In the genomic region with DNA sequence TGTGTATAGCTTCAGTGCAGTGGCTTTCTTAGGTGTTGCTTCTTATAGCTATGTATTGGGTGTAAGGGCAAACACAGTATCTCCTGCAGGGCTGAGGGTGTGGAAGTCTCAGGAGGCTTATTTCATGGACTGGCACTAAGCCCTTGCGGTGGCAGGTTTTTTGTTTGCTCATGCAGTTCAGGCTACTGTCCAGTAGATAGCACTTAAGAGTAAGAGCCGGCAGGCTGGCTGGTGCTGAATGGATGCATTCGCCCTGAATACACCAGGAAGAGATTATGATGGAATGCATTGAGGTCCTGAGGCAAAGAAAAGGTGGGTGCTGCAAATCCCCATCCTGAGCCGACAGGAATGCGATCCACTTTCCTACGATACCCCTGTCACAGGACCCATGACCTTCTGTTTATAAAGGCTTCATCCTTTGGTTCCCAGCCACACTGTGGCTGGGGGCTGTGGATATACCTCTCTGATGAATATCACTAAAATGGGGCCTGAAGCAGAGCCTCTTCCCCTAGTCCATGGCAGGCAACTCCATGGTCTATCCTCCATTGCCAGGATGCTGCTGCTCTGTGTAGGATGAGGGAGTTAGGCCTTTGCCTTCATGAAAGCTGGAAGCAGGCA, we compare ENCODE assay signal across 9 cellular contexts. TPM values are rescaled to one million over a fixed set of nuclear protein-coding genes. Genes with fewer than 3 reads are reported as not detected.
A peak's percentile ranks its signal among the peaks of the same experiment; 100 is the strongest.
DNase-seq lines count a peak whose midpoint lies in the region; ATAC-seq, FAIRE-seq and TF ChIP-seq lines count a peak whose summit lies in the region.
"Had no signal": no experiment of that assay in that cellular context is flagged by ENCODE, and none has a peak within 500 bp of the region (broad histone marks: within the 10 kb centered on the region; RNA-seq: fewer than 3 reads in every experiment).

No MANE protein-coding gene starts in this region.

- no peak overlapping the region for H3K27ac Mint-ChIP-seq in stimulated activated effector memory CD8-positive, alpha-beta T cell treated with anti-CD3 and anti-CD28 coated beads, Interleukin-12 subunit alpha, Interleukin-12 subunit beta, amount 100 ng/mL, for 72 hours

- H3K9me3 Mint-ChIP-seq in stimulated activated effector memory CD8-positive, alpha-beta T cell treated with anti-CD3 and anti-CD28 coated beads, Interleukin-12 subunit alpha, Interleukin-12 subunit beta, amount 100 ng/mL, for 72 hours: no peaks in the 10 kb centered on the region

- no peaks in the 10 kb centered on the region for H3K36me3 Mint-ChIP-seq in stimulated activated effector memory CD8-positive, alpha-beta T cell treated with anti-CD3 and anti-CD28 coated beads, Interleukin-12 subunit alpha, Interleukin-12 subunit beta, amount 100 ng/mL, for 72 hours

- no peaks in the 10 kb centered on the region for H3K9me1 ChIP-seq in endothelial cell of umbilical vein (replicated peaks; ENCODE audit: control insufficient read depth, extremely low read depth, insufficient read depth, low read length)

- dilution Hi-C loops in endothelial cell of umbilical vein (cut with MboI; ENCODE audit: extremely low pct_ligation_motif_present, low sequenced_read_pairs): no loop called here

- H3K9ac ChIP-seq in endothelial cell of umbilical vein (replicated peaks; ENCODE audit: extremely low read depth, insufficient read depth, low read length): no peak overlapping the region

- no peak overlapping the region for H2AFZ ChIP-seq in endothelial cell of umbilical vein (ENCODE audit: low read depth, low read length)

- no peaks in the 10 kb centered on the region for H3K4me1 ChIP-seq in endothelial cell of umbilical vein (ENCODE audit: control insufficient read depth, extremely low read depth, insufficient read depth, low read length)

- peaks cover 3 to 5% of the 10 kb centered on the region in 2 experiments for H3K27me3 ChIP-seq in endothelial cell of umbilical vein (ENCODE audit: control insufficient read depth in 2 of 2, insufficient read depth in 2 of 2, low read length in 2 of 2)

- H3K9me3 ChIP-seq in endothelial cell of umbilical vein (replicated peaks; ENCODE audit: control insufficient read depth, insufficient read depth, low read length): no peaks in the 10 kb centered on the region

- H3K4me1 Mint-ChIP-seq in stimulated activated effector memory CD8-positive, alpha-beta T cell treated with anti-CD3 and anti-CD28 coated beads, Interleukin-12 subunit alpha, Interleukin-12 subunit beta, amount 100 ng/mL, for 72 hours: no peaks in the 10 kb centered on the region

- POLR2A ChIA-PET in endothelial cell of umbilical vein (lab: Charles Lee): no interaction called here

- H3K4me3 Mint-ChIP-seq in stimulated activated effector memory CD8-positive, alpha-beta T cell treated with anti-CD3 and anti-CD28 coated beads, Interleukin-12 subunit alpha, Interleukin-12 subunit beta, amount 100 ng/mL, for 72 hours: no peak overlapping the region

- H4K20me1 ChIP-seq in endothelial cell of umbilical vein (replicated peaks; ENCODE audit: control insufficient read depth, extremely low read depth, insufficient read depth, low read length): no peaks in the 10 kb centered on the region

- TF ChIP-seq POLR2A in endothelial cell of umbilical vein (IDR thresholded peaks at IDR 0.05; ENCODE audit: low read depth, low read length): no peak

- H3K27ac ChIP-seq in endothelial cell of umbilical vein (ENCODE audit: insufficient read depth, low read depth, low read length): no peak overlapping the region

- H3K4me2 ChIP-seq in endothelial cell of umbilical vein (ENCODE audit: insufficient read depth, low read length): no peak overlapping the region

- DNase-seq in activated CD4-positive, alpha-beta T cell treated with anti-CD3 and anti-CD28 coated beads for 1 hour: peak; percentile 1
- DNase-seq in activated CD4-positive, alpha-beta T cell treated with anti-CD3 and anti-CD28 coated beads for 4 hours: no peak
- DNase-seq in NCI-H82 treated with DMSO at 0.1 percent for 48 hours (lab: John Stamatoyannopoulos, UW; ENCODE audit: unreplicated experiment) (peak; percentile 1), endothelial cell of umbilical vein (ENCODE audit: low read depth, low spot score) (peak; percentile 45), non-pigmented ciliary epithelial cell (ENCODE audit: low read depth) (peak; percentile 55), AML-193 (lab: John Stamatoyannopoulos, UW) (no peak)
- no peak for DNase-seq in stimulated activated effector memory CD8-positive, alpha-beta T cell treated with anti-CD3 and anti-CD28 coated beads, Interleukin-12 subunit alpha, Interleukin-12 subunit beta, amount 100 ng/mL, for 72 hours (ENCODE audit: low spot score in 2 of 2)

- no peaks in the 10 kb centered on the region for H3K36me3 ChIP-seq in endothelial cell of umbilical vein (ENCODE audit: control insufficient read depth in 2 of 2, extremely low read depth in 1 of 2, insufficient read depth in 2 of 2, low read length in 2 of 2)

- FAIRE-seq in endothelial cell of umbilical vein (lab: Jason Lieb, UNC): no peak
- FAIRE-seq: G401.6 had no signal

- no TSS peak for BruUV-seq in endothelial cell of umbilical vein (replicated peaks; lab: Mats Ljungman, UMichigan)

- ATAC-seq in GM19324 (IDR thresholded peaks at IDR 0.05; ENCODE audit: low FRiP score, unreplicated experiment): no peak
- no peak for ATAC-seq in stimulated activated effector memory CD8-positive, alpha-beta T cell treated with anti-CD3 and anti-CD28 coated beads, Interleukin-12 subunit alpha, Interleukin-12 subunit beta, amount 100 ng/mL, for 72 hours

- CTCF ChIA-PET in endothelial cell of umbilical vein (lab: Charles Lee): interaction anchor here (0.8 to 2.5 kb wide), 5 partner anchors 17 to 77 kb away, joined by 3 to 8 read pairs (median 6); partner anchors contain the start of gene ZNF488

- H3K4me3 ChIP-seq in endothelial cell of umbilical vein (replicated peaks in 1 of 3; ENCODE audit: insufficient read depth in 1 of 3, low read depth in 1 of 3, low read length in 3 of 3): no peak overlapping the region

- TF ChIP-seq CTCF in endothelial cell of umbilical vein (IDR thresholded peaks at IDR 0.05; ENCODE audit: extremely low read depth in 1 of 2, insufficient read depth in 1 of 2, low read depth in 1 of 2, low read length in 2 of 2): peak; percentile 19 to 61

- intact Hi-C loops in endothelial cell of umbilical vein (cut with micrococcal nuclease): no loop called here

- H3K79me2 ChIP-seq in endothelial cell of umbilical vein (ENCODE audit: control insufficient read depth, insufficient read depth, low read length): no peaks in the 10 kb centered on the region

TF ChIP-seq in endothelial cell of umbilical vein, 7 proteins besides CTCF, POLR2A, EP300 and RAD21:
- no peak for TF ChIP-seq EZH2 (IDR thresholded peaks at IDR 0.05; ENCODE audit: borderline replicate concordance, low read depth, low read length, severe bottlenecking)
- no peak for TF ChIP-seq MYC (IDR thresholded peaks at IDR 0.05; ENCODE audit: low read depth, low read length)
- TF ChIP-seq POLR2AphosphoS5 (IDR thresholded peaks at IDR 0.05; ENCODE audit: insufficient read depth, low read depth, low read length): no peak
- no peak for TF ChIP-seq JUN (IDR thresholded peaks at IDR 0.05; ENCODE audit: borderline replicate concordance, insufficient read depth, insufficient read length, low read depth)
- TF ChIP-seq FOS (IDR thresholded peaks at IDR 0.05; ENCODE audit: borderline replicate concordance, insufficient read depth, low read length): no peak
- no peak for TF ChIP-seq GATA2 (IDR thresholded peaks at IDR 0.05; ENCODE audit: insufficient read depth, insufficient read length, low read depth, low read length)
- no peak for TF ChIP-seq MAX (IDR thresholded peaks at IDR 0.05; ENCODE audit: insufficient read depth, insufficient read length)

RNA-seq across cellular contexts. Expression of gene ANXA8, which starts 44.9 kb away (rescaled TPM):
- not detected in 2 replicates for total RNA-seq in endothelial cell of umbilical vein
- not detected in 2 replicates for polyA plus RNA-seq in endothelial cell of umbilical vein
- not detected in 2 replicates for polyA plus RNA-seq in endothelial cell of umbilical vein (2011; cell fraction: cytosol; rRNA removed)
- 0.13 TPM in 1 of 2 replicates, not detected in the other for polyA plus RNA-seq in endothelial cell of umbilical vein (2011; cell fraction: nucleus; rRNA removed)
- polyA plus RNA-seq in endothelial cell of umbilical vein (2012): not detected in 2 replicates
- not detected in 2 replicates for polyA minus RNA-seq in endothelial cell of umbilical vein
- polyA minus RNA-seq in endothelial cell of umbilical vein (2011; cell fraction: cytosol; rRNA and poly(A)+ RNA removed): 14.8 TPM
- polyA minus RNA-seq in endothelial cell of umbilical vein (2011; cell fraction: nucleus; rRNA and poly(A)+ RNA removed): 0.19 TPM in 1 of 2 replicates, not detected in the other

RNA-seq across cellular contexts. Expression of gene FAM25G, which starts 52.5 kb away (rescaled TPM):
- not detected in 2 replicates for total RNA-seq in endothelial cell of umbilical vein
- not detected in 2 replicates for polyA plus RNA-seq in endothelial cell of umbilical vein
- polyA plus RNA-seq in endothelial cell of umbilical vein (2011; cell fraction: cytosol; rRNA removed): not detected in 2 replicates
- not detected in 2 replicates for polyA plus RNA-seq in endothelial cell of umbilical vein (2011; cell fraction: nucleus; rRNA removed)
- polyA plus RNA-seq in endothelial cell of umbilical vein (2012): not detected in 2 replicates
- not detected in 2 replicates for polyA minus RNA-seq in endothelial cell of umbilical vein
- not detected for polyA minus RNA-seq in endothelial cell of umbilical vein (2011; cell fraction: cytosol; rRNA and poly(A)+ RNA removed)
- polyA minus RNA-seq in endothelial cell of umbilical vein (2011; cell fraction: nucleus; rRNA and poly(A)+ RNA removed): not detected in 2 replicates

RNA-seq across cellular contexts. Expression of gene ZNF488, which starts 54.9 kb away (rescaled TPM):
- 0.28 and 0.38 TPM in 2 replicates for total RNA-seq in endothelial cell of umbilical vein
- polyA plus RNA-seq in endothelial cell of umbilical vein: 0.14 and 0.21 TPM in 2 replicates
- 0.16 and 0.19 TPM in 2 replicates for polyA plus RNA-seq in endothelial cell of umbilical vein (2011; cell fraction: cytosol; rRNA removed)
- polyA plus RNA-seq in endothelial cell of umbilical vein (2011; cell fraction: nucleus; rRNA removed): 0.14 TPM in 1 of 2 replicates, not detected in the other
- polyA plus RNA-seq in endothelial cell of umbilical vein (2012): 0.15 TPM in 1 of 2 replicates, not detected in the other
- polyA minus RNA-seq in endothelial cell of umbilical vein: 0.08 and 0.41 TPM in 2 replicates
- 0.61 TPM for polyA minus RNA-seq in endothelial cell of umbilical vein (2011; cell fraction: cytosol; rRNA and poly(A)+ RNA removed)
- 0.14 TPM in 1 of 2 replicates, not detected in the other for polyA minus RNA-seq in endothelial cell of umbilical vein (2011; cell fraction: nucleus; rRNA and poly(A)+ RNA removed)

Comparison
In these comparisons a context has a peak if more than half of its experiments do, and no peak if none do; other contexts are left out.
1. DNase-seq: peak in activated CD4-positive, alpha-beta T cell treated with anti-CD3 and anti-CD28 coated beads for 1 hour (single experiment), NCI-H82 treated with DMSO at 0.1 percent for 48 hours (single experiment), endothelial cell of umbilical vein (single experiment) and non-pigmented ciliary epithelial cell (single experiment); none in activated CD4-positive, alpha-beta T cell treated with anti-CD3 and anti-CD28 coated beads for 4 hours (0 of 2), stimulated activated effector memory CD8-positive, alpha-beta T cell treated with anti-CD3 and anti-CD28 coated beads, Interleukin-12 subunit alpha, Interleukin-12 subunit beta, amount 100 ng/mL, for 72 hours (0 of 2) and AML-193 (0 of 2).